1 cellular context compared by ENCODE assay signal in genomic region chr7:150368884-150369739, GRCh38.
A peak's percentile ranks its signal among the peaks of the same experiment; 100 is the strongest.
TF ChIP-seq lines count a peak whose summit lies in the region.

No MANE protein-coding gene starts in this region.

TF ChIP-seq in IMR-90, 13 proteins besides CTCF, POLR2A, EP300 and RAD21:
- TF ChIP-seq FOS (IDR thresholded peaks at IDR 0.05; ENCODE audit: low read depth, low read length) (no peak), RCOR1 (IDR thresholded peaks at IDR 0.05; ENCODE audit: insufficient replicate concordance, low read length) (no peak), CEBPB (IDR thresholded peaks at IDR 0.05; ENCODE audit: low read depth, low read length) (no peak), MAZ (IDR thresholded peaks at IDR 0.05; ENCODE audit: borderline replicate concordance, low read depth, low read length) (peak; percentile 14; the same call in 1 of the 2 replicates)
